ENCODE assay signal across 8 cellular contexts in the genomic region with DNA sequence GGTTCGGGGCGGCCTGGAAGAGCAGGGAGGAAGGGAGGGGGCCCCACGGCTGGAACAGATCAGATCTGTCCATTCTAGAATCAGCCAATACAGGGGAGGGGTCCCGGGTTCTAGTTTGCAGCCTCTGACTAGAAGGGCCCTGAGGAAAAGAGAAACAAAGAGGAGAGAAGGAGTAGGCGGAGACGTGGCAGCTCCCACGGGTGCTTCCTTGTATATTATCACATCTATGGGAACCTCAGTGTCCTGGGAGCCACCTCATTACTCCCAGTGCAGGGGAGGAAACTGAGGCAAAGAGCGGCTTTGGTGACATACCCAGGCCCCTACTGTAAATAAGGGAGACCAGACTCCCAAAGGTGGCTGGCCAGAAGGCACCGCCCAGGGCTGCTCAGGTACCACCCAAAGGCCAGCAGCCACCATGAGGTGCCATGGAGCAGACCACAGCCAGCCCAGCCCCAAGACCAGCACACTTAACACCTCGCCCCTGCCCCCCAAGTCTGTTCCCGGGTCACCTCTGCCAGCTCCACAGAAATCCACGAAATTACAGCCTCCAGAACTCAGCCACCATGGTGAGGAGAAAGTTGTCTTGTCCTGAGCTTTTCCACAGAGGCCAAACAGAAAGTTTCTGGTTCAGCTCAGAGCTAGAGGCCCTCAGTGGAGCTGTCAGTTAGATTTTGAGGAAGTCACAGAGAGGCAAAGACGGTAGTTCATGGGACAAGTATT. TPM values are rescaled to one million over a fixed set of nuclear protein-coding genes. Genes with fewer than 3 reads are reported as not detected.
DNase-seq lines count a peak whose midpoint lies in the region; ATAC-seq and TF ChIP-seq lines count a peak whose summit lies in the region.

No MANE protein-coding gene starts in this region.

- H3K9ac ChIP-seq in colonic mucosa (ENCODE audit: low read depth in 2 of 2, low read length in 2 of 2): peak overlapping the region; percentile 6 to 58

- H3K36me3 Mint-ChIP-seq in osteocyte (ENCODE audit: unreplicated experiment): no peaks in the 10 kb centered on the region

- ATAC-seq in HG02588 (IDR thresholded peaks at IDR 0.05; ENCODE audit: unreplicated experiment) (no peak), HG03039 (IDR thresholded peaks at IDR 0.05; ENCODE audit: unreplicated experiment) (no peak)

- no peak for TF ChIP-seq CTCF in colonic mucosa (IDR thresholded peaks at IDR 0.05)
- TF ChIP-seq CTCF in osteocyte (IDR thresholded peaks at IDR 0.05): no peak

- intact Hi-C loops in colonic mucosa (cut with DNase I): no loop called here

- no peaks in the 10 kb centered on the region for H3K9me3 Mint-ChIP-seq in osteocyte (ENCODE audit: unreplicated experiment)

- H3K27me3 Mint-ChIP-seq in osteocyte (ENCODE audit: unreplicated experiment): no peaks in the 10 kb centered on the region

- no peaks in the 10 kb centered on the region for H3K9me3 ChIP-seq in colonic mucosa

- H3K4me1 ChIP-seq in colonic mucosa: peaks cover 7% of the 10 kb centered on the region

- DNase-seq in OCI-M2 (lab: John Stamatoyannopoulos, UW; ENCODE audit: unreplicated experiment) (peak; percentile 70), colonic mucosa (no peak), osteocyte (ENCODE audit: extremely low spot score, unreplicated experiment) (peak; percentile 68), Ammon's horn (ENCODE audit: low spot score) (no peak), cerebellar cortex (ENCODE audit: low spot score) (no peak)

- H3K4me3 Mint-ChIP-seq in osteocyte (ENCODE audit: unreplicated experiment): no peak overlapping the region

- no peaks in the 10 kb centered on the region for H3K27me3 ChIP-seq in colonic mucosa

- peak overlapping the region; percentile 86 for H3K27ac ChIP-seq in colonic mucosa

- peaks cover 42% of the 10 kb centered on the region for H3K4me1 Mint-ChIP-seq in osteocyte (ENCODE audit: unreplicated experiment)

- no peaks in the 10 kb centered on the region for H3K36me3 ChIP-seq in colonic mucosa

- peak overlapping the region; percentile 94 for H3K4me3 ChIP-seq in GM08714 (ENCODE audit: low read length)
- no peak overlapping the region for H3K4me3 ChIP-seq in colonic mucosa

- H3K27ac Mint-ChIP-seq in osteocyte (ENCODE audit: unreplicated experiment): peak overlapping the region; percentile 81

RNA-seq across cellular contexts. Expression of a gene that starts 2.1 kb away (rescaled TPM):
- total RNA-seq in colonic mucosa (1 to 10 TPM; 4.3 to 4.9 TPM), osteocyte (0.21 TPM in 1 of 2 replicates, not detected in the other)

Comparison
In these comparisons a context has a peak if more than half of its experiments do, and no peak if none do; other contexts are left out.
1. DNase-seq: peak in OCI-M2 (single experiment) and osteocyte (single experiment); none in colonic mucosa (single experiment), Ammon's horn (single experiment) and cerebellar cortex (single experiment).